In genomic region chr12:121061831-121062230, GRCh38 we compare ENCODE assay signal across 11 cellular contexts. TPM values are rescaled to one million over a fixed set of nuclear protein-coding genes. Genes with fewer than 3 reads are reported as not detected.
DNase-seq lines count a peak whose midpoint lies in the region; ATAC-seq, FAIRE-seq and TF ChIP-seq lines count a peak whose summit lies in the region.
"Had no signal": no experiment of that assay in that cellular context is flagged by ENCODE, and none has a peak within 500 bp of the region (broad histone marks: within the 10 kb centered on the region; RNA-seq: fewer than 3 reads in every experiment).

No MANE protein-coding gene starts in this region.

- no peak overlapping the region for H3K4me3 Mint-ChIP-seq in naive thymus-derived CD4-positive, alpha-beta T cell
- H3K4me3 Mint-ChIP-seq: activated T-cell treated with anti-CD3 and anti-CD28 coated beads, Interleukin-2, amount 50 U/mL, for 4 hours had no signal

- no peak for TF ChIP-seq EP300 in stomach (IDR thresholded peaks at IDR 0.05)

- H3K9ac ChIP-seq in endothelial cell of umbilical vein (replicated peaks; ENCODE audit: extremely low read depth, insufficient read depth, low read length), result no peak overlapping the region

- POLR2A ChIA-PET in endothelial cell of umbilical vein (lab: Charles Lee), result no interaction called here
- POLR2A ChIA-PET in naive thymus-derived CD4-positive, alpha-beta T cell (lab: Charles Lee), result interaction anchor here (1.0 to 1.1 kb wide), 2 partner anchors 28 to 41 kb away, joined by 3 read pairs; no protein-coding TSS in a partner anchor

- no peak overlapping the region for H3K4me2 ChIP-seq in endothelial cell of umbilical vein (ENCODE audit: insufficient read depth, low read length)

- no peak overlapping the region for H3K4me3 ChIP-seq in endothelial cell of umbilical vein (replicated peaks in 1 of 3; ENCODE audit: insufficient read depth in 1 of 3, low read depth in 1 of 3, low read length in 3 of 3)
- no peak overlapping the region for H3K4me3 ChIP-seq in stomach
- no peak overlapping the region for H3K4me3 ChIP-seq in naive thymus-derived CD4-positive, alpha-beta T cell (ENCODE audit: low read length)
- H3K4me3 ChIP-seq: gastroesophageal sphincter had no signal

- DNase-seq in NCI-H345 treated with DMSO at 0.1 percent for 48 hours (lab: John Stamatoyannopoulos, UW; ENCODE audit: unreplicated experiment) (peak; percentile 2), NCI-H345 (lab: John Stamatoyannopoulos, UW) (no peak), NOMO-1 (lab: John Stamatoyannopoulos, UW; ENCODE audit: unreplicated experiment in 2 of 2) (peak; percentile 5 to 36), endothelial cell of umbilical vein (ENCODE audit: low read depth, low spot score) (peak; percentile 29), renal cortical epithelial cell (ENCODE audit: low read depth) (peak; percentile 14), stomach (no peak)
- DNase-seq in naive thymus-derived CD4-positive, alpha-beta T cell, result no peak
- DNase-seq: activated T-cell treated with anti-CD3 and anti-CD28 coated beads, Interleukin-2, amount 50 U/mL, for 4 hours; Right ventricle myocardium superior had no signal

- no peaks in the 10 kb centered on the region for H3K9me1 ChIP-seq in endothelial cell of umbilical vein (replicated peaks; ENCODE audit: control insufficient read depth, extremely low read depth, insufficient read depth, low read length)

- no peaks in the 10 kb centered on the region for H3K9me3 Mint-ChIP-seq in naive thymus-derived CD4-positive, alpha-beta T cell
- H3K9me3 Mint-ChIP-seq: activated T-cell treated with anti-CD3 and anti-CD28 coated beads, Interleukin-2, amount 50 U/mL, for 4 hours had no signal

- H4K20me1 ChIP-seq in endothelial cell of umbilical vein (replicated peaks; ENCODE audit: control insufficient read depth, extremely low read depth, insufficient read depth, low read length), result no peaks in the 10 kb centered on the region

- WGBS in stomach, 5 donors, result 31 to 58% (median 41%) methylated on average over 2 of the region's 2 CpGs

- H3K4me1 ChIP-seq in endothelial cell of umbilical vein (ENCODE audit: control insufficient read depth, extremely low read depth, insufficient read depth, low read length), result peaks cover 4% of the 10 kb centered on the region
- H3K4me1 ChIP-seq in stomach, result peaks cover 0 to 14% (median 11%) of the 10 kb centered on the region in 4 donors
- peaks cover 7 to 11% of the 10 kb centered on the region in 2 donors for H3K4me1 ChIP-seq in naive thymus-derived CD4-positive, alpha-beta T cell (ENCODE audit: control insufficient read depth in 2 of 2, insufficient read depth in 2 of 2, low read length in 2 of 2)

- FAIRE-seq in endothelial cell of umbilical vein (lab: Jason Lieb, UNC), result peak; percentile 64

- CTCF ChIA-PET in endothelial cell of umbilical vein (lab: Charles Lee), result interaction anchor here (0.8 to 5.9 kb wide), 9 partner anchors 9 to 607 kb away, joined by 3 to 48 read pairs (median 4); no protein-coding TSS in a partner anchor
- CTCF ChIA-PET in naive thymus-derived CD4-positive, alpha-beta T cell (lab: Charles Lee), result interaction anchor here (0.7 to 5.7 kb wide), 9 partner anchors 12 to 481 kb away, joined by 3 to 71 read pairs (median 5); partner anchors contain the start of gene POP5

- H3K27ac Mint-ChIP-seq in naive thymus-derived CD4-positive, alpha-beta T cell, result peak overlapping the region in 1 of 9 donors; percentile 54

- TF ChIP-seq CTCF in endothelial cell of umbilical vein (IDR thresholded peaks at IDR 0.05; ENCODE audit: extremely low read depth in 1 of 2, insufficient read depth in 1 of 2, low read depth in 1 of 2, low read length in 2 of 2) (peak; percentile 28 to 32), stomach (IDR thresholded peaks at IDR 0.05) (no peak)

- no peaks in the 10 kb centered on the region for H3K36me3 ChIP-seq in endothelial cell of umbilical vein (ENCODE audit: control insufficient read depth in 2 of 2, extremely low read depth in 1 of 2, insufficient read depth in 2 of 2, low read length in 2 of 2)
- no peaks in the 10 kb centered on the region for H3K36me3 ChIP-seq in stomach
- no peaks in the 10 kb centered on the region for H3K36me3 ChIP-seq in naive thymus-derived CD4-positive, alpha-beta T cell (ENCODE audit: control insufficient read depth in 2 of 3, insufficient read depth in 3 of 3, low read length in 3 of 3)
- H3K36me3 ChIP-seq: gastroesophageal sphincter had no signal

- H3K27me3 Mint-ChIP-seq in naive thymus-derived CD4-positive, alpha-beta T cell, result no peaks in the 10 kb centered on the region

- H3K9me3 ChIP-seq in endothelial cell of umbilical vein (replicated peaks; ENCODE audit: control insufficient read depth, insufficient read depth, low read length) (no peaks in the 10 kb centered on the region), stomach (no peaks in the 10 kb centered on the region)
- no peaks in the 10 kb centered on the region for H3K9me3 ChIP-seq in naive thymus-derived CD4-positive, alpha-beta T cell (ENCODE audit: control insufficient read depth in 2 of 3, low read length in 3 of 3)
- H3K9me3 ChIP-seq: gastroesophageal sphincter had no signal

- ATAC-seq in GM18867 (IDR thresholded peaks at IDR 0.05; ENCODE audit: unreplicated experiment), result no peak
- no peak for ATAC-seq in naive thymus-derived CD4-positive, alpha-beta T cell
- ATAC-seq: activated T-cell treated with anti-CD3 and anti-CD28 coated beads, Interleukin-2, amount 50 U/mL, for 4 hours; gastroesophageal sphincter had no signal

- H2AFZ ChIP-seq in endothelial cell of umbilical vein (ENCODE audit: low read depth, low read length), result no peak overlapping the region

- H3K27ac ChIP-seq in endothelial cell of umbilical vein (ENCODE audit: insufficient read depth, low read depth, low read length) (no peak overlapping the region), stomach (no peak overlapping the region)
- H3K27ac ChIP-seq in naive thymus-derived CD4-positive, alpha-beta T cell (ENCODE audit: low read depth, low read length), result no peak overlapping the region
- H3K27ac ChIP-seq: gastroesophageal sphincter had no signal

- no peaks in the 10 kb centered on the region for H3K36me3 Mint-ChIP-seq in naive thymus-derived CD4-positive, alpha-beta T cell

- intact Hi-C loops in endothelial cell of umbilical vein (cut with micrococcal nuclease), result loop anchor here (1.0 to 5.0 kb wide), 3 partner anchors 34 to 168 kb away; partner anchors contain the start of gene P2RX4
- intact Hi-C loops in stomach (cut with DNase I; ENCODE audit: low total_unique reads), result no loop called here
- intact Hi-C loops in naive thymus-derived CD4-positive, alpha-beta T cell (cut with micrococcal nuclease), result loop anchor here (2.0 to 5.0 kb wide), 3 partner anchors 160 to 337 kb away; partner anchors contain the start of gene CAMKK2 (in 1 of the 2)

- no TSS peak for BruUV-seq in endothelial cell of umbilical vein (replicated peaks; lab: Mats Ljungman, UMichigan)

- H3K79me2 ChIP-seq in endothelial cell of umbilical vein (ENCODE audit: control insufficient read depth, insufficient read depth, low read length), result no peaks in the 10 kb centered on the region

- dilution Hi-C loops in endothelial cell of umbilical vein (cut with MboI; ENCODE audit: extremely low pct_ligation_motif_present, low sequenced_read_pairs), result no loop called here

- TF ChIP-seq POLR2A in endothelial cell of umbilical vein (IDR thresholded peaks at IDR 0.05; ENCODE audit: low read depth, low read length), result no peak
- TF ChIP-seq POLR2A in stomach (IDR thresholded peaks at IDR 0.05), result no peak

- peaks cover 9 to 34% (median 20%) of the 10 kb centered on the region in 7 donors for H3K4me1 Mint-ChIP-seq in naive thymus-derived CD4-positive, alpha-beta T cell

- H3K27me3 ChIP-seq in endothelial cell of umbilical vein (ENCODE audit: control insufficient read depth in 2 of 2, insufficient read depth in 2 of 2, low read length in 2 of 2) (peaks cover 0 to 2% of the 10 kb centered on the region in 2 experiments), stomach (no peaks in the 10 kb centered on the region)
- no peaks in the 10 kb centered on the region for H3K27me3 ChIP-seq in naive thymus-derived CD4-positive, alpha-beta T cell (ENCODE audit: control insufficient read depth in 2 of 2, insufficient read depth in 2 of 2, low read length in 2 of 2)

TF ChIP-seq in endothelial cell of umbilical vein, 7 proteins besides CTCF, POLR2A, EP300 and RAD21 (continues in another document):
- TF ChIP-seq POLR2AphosphoS5 (IDR thresholded peaks at IDR 0.05; ENCODE audit: insufficient read depth, low read depth, low read length), result no peak
- TF ChIP-seq EZH2 (IDR thresholded peaks at IDR 0.05; ENCODE audit: borderline replicate concordance, low read depth, low read length, severe bottlenecking), result no peak

RNA-seq across cellular contexts. Expression of gene OASL, which starts 22.8 kb away (rescaled TPM):
- 0.33 TPM in 1 of 2 replicates, not detected in the other for total RNA-seq in endothelial cell of umbilical vein
- polyA plus RNA-seq in endothelial cell of umbilical vein, result 0.17 and 0.30 TPM in 2 replicates
- 0.22 and 0.30 TPM in 2 replicates for polyA plus RNA-seq in endothelial cell of umbilical vein (2011; cell fraction: cytosol; rRNA removed)
- polyA plus RNA-seq in endothelial cell of umbilical vein (2011; cell fraction: nucleus; rRNA removed), result 0.14 TPM in 1 of 2 replicates, not detected in the other
- 0.25 and 0.35 TPM in 2 replicates for polyA plus RNA-seq in endothelial cell of umbilical vein (2012)
- polyA minus RNA-seq in endothelial cell of umbilical vein, result 1.2 TPM in 1 of 2 replicates, not detected in the other
- polyA minus RNA-seq in endothelial cell of umbilical vein (2011; cell fraction: cytosol; rRNA and poly(A)+ RNA removed), result 2.9 TPM
- polyA minus RNA-seq in endothelial cell of umbilical vein (2011; cell fraction: nucleus; rRNA and poly(A)+ RNA removed), result not detected in 2 replicates
- 0.94 and 4.0 TPM in 2 replicates for total RNA-seq in renal cortical epithelial cell
- total RNA-seq in stomach, result 10 to 100 TPM in 3 of 5 donors, not detected in 2; 19.3 to 35.0 (median 24.8) TPM
- 10 to 100 TPM in 1 of 3 donors, 1 to 10 TPM in 2; 2.1 to 54.7 (median 4.5) TPM for polyA plus RNA-seq in stomach
- total RNA-seq in naive thymus-derived CD4-positive, alpha-beta T cell, result 10 to 100 TPM in 2 of 5 experiments, 1 to 10 TPM in 3; 2.7 to 19.4 (median 4.3) TPM
- polyA plus RNA-seq in naive thymus-derived CD4-positive, alpha-beta T cell, result 1 to 10 TPM; 1.2 to 2.8 TPM

RNA-seq across cellular contexts. Expression of gene C12orf43, which starts 45.5 kb away (rescaled TPM):
- 24.7 and 26.1 TPM in 2 replicates for total RNA-seq in endothelial cell of umbilical vein
- polyA plus RNA-seq in endothelial cell of umbilical vein, result 9.6 and 12.3 TPM in 2 replicates
- polyA plus RNA-seq in endothelial cell of umbilical vein (2011; cell fraction: cytosol; rRNA removed), result 16.8 and 19.6 TPM in 2 replicates
- 12.6 and 14.9 TPM in 2 replicates for polyA plus RNA-seq in endothelial cell of umbilical vein (2011; cell fraction: nucleus; rRNA removed)
- 15.6 and 17.2 TPM in 2 replicates for polyA plus RNA-seq in endothelial cell of umbilical vein (2012)
- polyA minus RNA-seq in endothelial cell of umbilical vein, result 7.2 and 11.3 TPM in 2 replicates
- polyA minus RNA-seq in endothelial cell of umbilical vein (2011; cell fraction: cytosol; rRNA and poly(A)+ RNA removed), result 4.9 TPM
- 10.5 and 12.4 TPM in 2 replicates for polyA minus RNA-seq in endothelial cell of umbilical vein (2011; cell fraction: nucleus; rRNA and poly(A)+ RNA removed)
- 11.5 and 20.1 TPM in 2 replicates for total RNA-seq in renal cortical epithelial cell
- total RNA-seq in stomach, result 10 to 100 TPM in 3 of 5 donors, 1 to 10 TPM in 2; 5.5 to 42.4 (median 17.4) TPM
- polyA plus RNA-seq in stomach, result 10 to 100 TPM in 1 of 3 donors, 1 to 10 TPM in 2; 8.1 to 18.3 (median 8.5) TPM
- total RNA-seq in naive thymus-derived CD4-positive, alpha-beta T cell, result 10 to 100 TPM; 11.8 to 24.2 (median 17.5) TPM
- polyA plus RNA-seq in naive thymus-derived CD4-positive, alpha-beta T cell, result 10 to 100 TPM; 18.8 to 22.2 TPM

Comparison
In these comparisons a context has a peak if more than half of its experiments do, and no peak if none do; other contexts are left out.
1. DNase-seq: peak in NCI-H345 treated with DMSO at 0.1 percent for 48 hours (single experiment), NOMO-1 (2 of 2), endothelial cell of umbilical vein (single experiment) and renal cortical epithelial cell (single experiment); none in NCI-H345 (single experiment), stomach (single experiment) and naive thymus-derived CD4-positive, alpha-beta T cell (0 of 9).
2. CTCF ChIP-seq: peak in endothelial cell of umbilical vein (2 of 2); none in stomach (0 of 7).